In genomic region chr19:45071545-45071938, GRCh38 we compare ENCODE assay signal across 15 cellular contexts.
"Had no signal": no experiment of that assay in that cellular context is flagged by ENCODE, and none has a peak within 500 bp of the region (broad histone marks: within the 10 kb centered on the region; RNA-seq: fewer than 3 reads in every experiment).

No MANE protein-coding gene starts in this region.

- H3K9me3 ChIP-seq: right atrium auricular region had no signal

- DNase-seq: activated CD4-positive, alpha-beta T cell treated with anti-CD3 and anti-CD28 coated beads, Interleukin-2, amount 10 ng/mL, durations not matched to agents 7 days and 5 days; activated CD8-positive, alpha-beta memory T cell treated with anti-CD3 and anti-CD28 coated beads for 24 hours; brain microvascular endothelial cell; cerebellar nuclear complex; effector CD8-positive, alpha-beta T cell; head of caudate nucleus; kidney glomerular epithelial cell; mesendoderm; nucleus accumbens; stimulated activated CD4-positive, alpha-beta T cell treated with anti-CD3 and anti-CD28 coated beads, Interleukin-15, amount 100 ng/mL, for 24 hours; stimulated activated CD4-positive, alpha-beta T cell treated with anti-CD3 and anti-CD28 coated beads, Interleukin-4, amount 100 ng/mL, for 1 hour; stimulated activated naive CD4-positive, alpha-beta T cell treated with Interleukin-2 at 50 U/mL for 16 hours had no signal

- ATAC-seq: natural killer cell treated with Interleukin-12 subunit alpha and Interleukin-12 subunit beta and Interleukin-15 and Interleukin-18, amount 100 ng/mL, for 72 hours had no signal

- H3K27me3 ChIP-seq: brain microvascular endothelial cell, right atrium auricular region had no signal

- H3K27ac ChIP-seq: brain microvascular endothelial cell, right atrium auricular region had no signal

- H3K4me3 ChIP-seq: right atrium auricular region, skin epidermis had no signal
